Comparison of ENCODE assay signal across 17 cellular contexts in the genomic region with DNA sequence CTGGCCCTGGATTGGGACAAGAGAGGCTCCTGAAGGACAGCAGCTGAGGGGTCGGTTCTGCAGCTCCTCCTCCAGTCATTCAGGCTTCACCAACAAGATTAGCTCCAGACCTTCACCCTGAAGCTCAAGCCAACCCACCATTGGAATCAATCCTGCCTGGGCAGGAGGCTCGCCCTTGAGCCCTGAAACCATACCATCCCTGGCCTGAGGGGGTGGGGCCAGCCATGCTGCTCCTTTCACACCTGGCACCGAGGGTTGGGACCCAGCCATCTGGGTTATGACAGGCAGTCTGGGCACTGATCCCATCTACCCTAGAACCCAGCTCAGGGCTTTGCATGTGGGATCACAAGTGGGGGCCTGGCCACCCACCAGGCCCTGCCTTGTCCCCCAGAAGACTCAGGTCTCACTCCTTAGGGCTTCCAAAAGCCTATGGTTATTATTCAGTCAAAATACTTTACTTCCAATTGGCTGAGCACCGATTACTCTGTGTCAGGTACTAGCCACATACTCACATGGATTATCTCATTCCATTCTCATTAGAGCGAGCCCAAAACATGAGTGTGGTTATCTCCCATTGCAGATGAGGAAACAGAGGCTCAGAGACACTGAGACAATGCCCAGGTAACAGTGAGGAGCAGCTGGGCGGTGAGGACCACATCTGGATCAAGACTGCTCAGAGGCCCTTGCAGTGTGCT. TPM values are rescaled to one million over a fixed set of nuclear protein-coding genes. Genes with fewer than 3 reads are reported as not detected.
DNase-seq lines count a peak whose midpoint lies in the region; ATAC-seq, FAIRE-seq and TF ChIP-seq lines count a peak whose summit lies in the region.
"Had no signal": no experiment of that assay in that cellular context is flagged by ENCODE, and none has a peak within 500 bp of the region (broad histone marks: within the 10 kb centered on the region; RNA-seq: fewer than 3 reads in every experiment).

No MANE protein-coding gene starts in this region.

- H3K27me3 Mint-ChIP-seq in MCF 10A (ENCODE audit: insufficient read depth, unreplicated experiment) (no peaks in the 10 kb centered on the region), CD14-positive monocyte (ENCODE audit: low read depth in 3 of 3) (peaks cover 28 to 32% (median 29%) of the 10 kb centered on the region in 3 donors)
- H3K27me3 Mint-ChIP-seq: activated CD4-positive, alpha-beta memory T cell treated with anti-CD3 and anti-CD28 coated beads for 36 hours had no signal

- peaks cover 18% of the 10 kb centered on the region for H3K4me1 Mint-ChIP-seq in MCF 10A (ENCODE audit: insufficient read depth, unreplicated experiment)
- peaks cover 33% of the 10 kb centered on the region for H3K4me1 Mint-ChIP-seq in CD14-positive monocyte

- TF ChIP-seq CTCF in breast epithelium (IDR thresholded peaks at IDR 0.05) (no peak), MCF 10A (IDR thresholded peaks at IDR 0.05; ENCODE audit: unreplicated experiment) (no peak), CD14-positive monocyte (IDR thresholded peaks at IDR 0.05) (no peak)

- no peak for FAIRE-seq in small intestine (lab: Jason Lieb, UNC)
- FAIRE-seq: GM18507, TTC549 had no signal

- intact Hi-C loops in breast epithelium (cut with DNase I; ENCODE audit: low total_unique reads) (no loop called here), MCF 10A (cut with micrococcal nuclease) (no loop called here), CD14-positive monocyte (cut with micrococcal nuclease) (no loop called here)

- H3K27ac Mint-ChIP-seq in MCF 10A (ENCODE audit: low read depth, unreplicated experiment) (no peak overlapping the region), CD14-positive monocyte (no peak overlapping the region)
- H3K27ac Mint-ChIP-seq: activated CD4-positive, alpha-beta memory T cell treated with anti-CD3 and anti-CD28 coated beads for 36 hours had no signal

- H3K9me3 ChIP-seq in breast epithelium, result no peaks in the 10 kb centered on the region
- H3K9me3 ChIP-seq in small intestine (ENCODE audit: control insufficient read depth, low read depth), result no peaks in the 10 kb centered on the region

- POLR2A ChIA-PET in MCF 10A (lab: Yijun Ruan, JAX), result interaction anchor here (0.6 to 6.5 kb wide), 4 partner anchors 12 to 861 kb away, joined by 3 to 127 read pairs (median 20); a partner anchor contains a TSS

- WGBS in small intestine, 3 donors, result 37 to 69% (median 51%) methylated on average over 6 of the region's 6 CpGs

- CTCF ChIA-PET in MCF 10A (lab: Yijun Ruan, JAX), result interaction anchor here (0.6 to 3.0 kb wide), 4 partner anchors 26 to 164 kb away, joined by 3 to 22 read pairs (median 4); a partner anchor contains a TSS

- no peak for TF ChIP-seq POLR2A in breast epithelium (IDR thresholded peaks at IDR 0.05)

- no peak for ATAC-seq in GM21526 (IDR thresholded peaks at IDR 0.05; ENCODE audit: low FRiP score, unreplicated experiment)

- peak overlapping the region; percentile 29 to 61 for H3K27ac ChIP-seq in breast epithelium
- H3K27ac ChIP-seq in small intestine (ENCODE audit: low read depth in 1 of 2, low read length in 1 of 2), result no peak overlapping the region
- H3K27ac ChIP-seq: SK-N-MC had no signal

- H3K4me3 Mint-ChIP-seq in MCF 10A (ENCODE audit: unreplicated experiment), result no peak overlapping the region
- H3K4me3 Mint-ChIP-seq in CD14-positive monocyte, result no peak overlapping the region
- H3K4me3 Mint-ChIP-seq: activated CD4-positive, alpha-beta memory T cell treated with anti-CD3 and anti-CD28 coated beads for 36 hours had no signal

- H3K4me3 ChIP-seq in breast epithelium (no peak overlapping the region), small intestine (ENCODE audit: low read depth in 1 of 2, low read length in 2 of 2) (no peak overlapping the region)
- H3K4me3 ChIP-seq: SK-N-MC had no signal

- no peaks in the 10 kb centered on the region for H3K9me3 Mint-ChIP-seq in MCF 10A (ENCODE audit: unreplicated experiment)
- peaks cover 0 to 14% (median 0%) of the 10 kb centered on the region in 7 donors for H3K9me3 Mint-ChIP-seq in CD14-positive monocyte
- H3K9me3 Mint-ChIP-seq: activated CD4-positive, alpha-beta memory T cell treated with anti-CD3 and anti-CD28 coated beads for 36 hours had no signal

- H3K36me3 Mint-ChIP-seq in MCF 10A (ENCODE audit: insufficient read depth, unreplicated experiment) (peaks cover 13% of the 10 kb centered on the region), CD14-positive monocyte (peaks cover 6 to 10% of the 10 kb centered on the region in 2 donors)

- no peak for DNase-seq in breast epithelium (ENCODE audit: low spot score in 2 of 2)
- no peak for DNase-seq in MCF 10A (ENCODE audit: unreplicated experiment)
- DNase-seq in NCI-H226, result peak; percentile 36
- DNase-seq in kidney tubule cell (ENCODE audit: low spot score), result peak; percentile 52
- peak; percentile 42 for DNase-seq in small intestine
- no peak for DNase-seq in CD14-positive monocyte (ENCODE audit: low spot score)
- DNase-seq in stimulated activated CD4-positive, alpha-beta T cell treated with anti-CD3 and anti-CD28 coated beads, Interleukin-12 subunit alpha, Interleukin-12 subunit beta, amount 100 ng/mL, for 4 hours, result no peak
- DNase-seq: activated CD4-positive, alpha-beta memory T cell treated with anti-CD3 and anti-CD28 coated beads for 36 hours; DMS153; islet precursor cell; NCI-H1417 treated with DMSO at 0.1 percent for 48 hours had no signal

- H3K27me3 ChIP-seq in breast epithelium, result no peaks in the 10 kb centered on the region
- no peaks in the 10 kb centered on the region for H3K27me3 ChIP-seq in small intestine (ENCODE audit: control insufficient read depth in 2 of 2, insufficient read depth in 2 of 2, low read length in 2 of 2)

- no TSS peak for BruUV-seq in MCF 10A (replicated peaks; lab: Mats Ljungman, UMichigan)

- H3K4me1 ChIP-seq in breast epithelium (peaks cover 22 to 26% of the 10 kb centered on the region in 2 donors), small intestine (ENCODE audit: control insufficient read depth in 2 of 2, insufficient read depth in 1 of 2, low read depth in 1 of 2, low read length in 1 of 2) (peaks cover 0 to 10% of the 10 kb centered on the region in 2 donors)

- no peaks in the 10 kb centered on the region for H3K36me3 ChIP-seq in breast epithelium
- H3K36me3 ChIP-seq in small intestine (ENCODE audit: control insufficient read depth in 2 of 2, insufficient read depth in 2 of 2, low read length in 2 of 2), result no peaks in the 10 kb centered on the region

RNA-seq across cellular contexts. Expression of a gene that starts 3.1 kb away (rescaled TPM):
- total RNA-seq in breast epithelium, result 100 to 1,000 TPM in 1 of 3 donors, 10 to 100 TPM in 2; 62.3 to 122 (median 74.3) TPM
- 48.9 and 49.8 TPM in 2 replicates for total RNA-seq in MCF 10A (2022)
- 100 to 1,000 TPM in 2 of 3 donors, 10 to 100 TPM in 1; 71.3 to 164 (median 131) TPM for polyA plus RNA-seq in small intestine
- 10 to 100 TPM; 20.3 to 23.4 TPM for polyA plus RNA-seq in CD14-positive monocyte

RNA-seq across cellular contexts. Expression of a gene that starts 3.5 kb away (rescaled TPM):
- 10 to 100 TPM; 36.2 to 51.8 (median 51.2) TPM for total RNA-seq in breast epithelium
- total RNA-seq in MCF 10A (2022), result 26.4 TPM in 2 replicates
- 10 to 100 TPM; 24.0 to 60.8 (median 45.4) TPM for polyA plus RNA-seq in small intestine
- under 1 TPM; 0.09 to 0.22 TPM for polyA plus RNA-seq in CD14-positive monocyte

RNA-seq across cellular contexts. Expression of a gene that starts 4.1 kb away (rescaled TPM):
- 10 to 100 TPM; 16.1 to 32.6 (median 17.1) TPM for total RNA-seq in breast epithelium
- 4.0 and 8.1 TPM in 2 replicates for total RNA-seq in MCF 10A (2022)
- 10 to 100 TPM in 1 of 3 donors, 1 to 10 TPM in 2; 4.6 to 17.6 (median 5.1) TPM for polyA plus RNA-seq in small intestine
- 10 to 100 TPM; 11.7 to 13.2 TPM for polyA plus RNA-seq in CD14-positive monocyte

RNA-seq across cellular contexts. Expression of a gene that starts 12.6 kb away (rescaled TPM):
- total RNA-seq in breast epithelium, result 10 to 100 TPM; 40.0 to 49.2 (median 46.4) TPM
- total RNA-seq in MCF 10A (2022), result 109 and 164 TPM in 2 replicates
- polyA plus RNA-seq in small intestine, result 1,000 to 10,000 TPM in 1 of 3 donors, 100 to 1,000 TPM in 2; 164 to 1,228 (median 877) TPM
- 10 to 100 TPM; 14.5 to 18.0 TPM for polyA plus RNA-seq in CD14-positive monocyte

RNA-seq across cellular contexts. Expression of a gene that starts 15.6 kb away (rescaled TPM):
- under 1 TPM in 1 of 3 donors, not detected in 2; 0.16 TPM for total RNA-seq in breast epithelium
- not detected in 2 replicates for total RNA-seq in MCF 10A (2022)
- under 1 TPM in 1 of 3 donors, not detected in 2; 0.09 TPM for polyA plus RNA-seq in small intestine
- polyA plus RNA-seq in CD14-positive monocyte, result not detected
- total RNA-seq: activated CD4-positive, alpha-beta memory T cell treated with anti-CD3 and anti-CD28 coated beads for 36 hours; LHCN-M2; posterior vena cava had no signal

Comparison
In these comparisons a context has a peak if more than half of its experiments do, and no peak if none do; other contexts are left out.
1. DNase-seq: peak in NCI-H226 (single experiment), kidney tubule cell (single experiment) and small intestine (single experiment); none in breast epithelium (0 of 2), MCF 10A (single experiment), CD14-positive monocyte (single experiment) and stimulated activated CD4-positive, alpha-beta T cell treated with anti-CD3 and anti-CD28 coated beads, Interleukin-12 subunit alpha, Interleukin-12 subunit beta, amount 100 ng/mL, for 4 hours (single experiment).
2. H3K27ac ChIP-seq: peak in breast epithelium (2 of 2); none in small intestine (0 of 2).